In the genomic region with DNA sequence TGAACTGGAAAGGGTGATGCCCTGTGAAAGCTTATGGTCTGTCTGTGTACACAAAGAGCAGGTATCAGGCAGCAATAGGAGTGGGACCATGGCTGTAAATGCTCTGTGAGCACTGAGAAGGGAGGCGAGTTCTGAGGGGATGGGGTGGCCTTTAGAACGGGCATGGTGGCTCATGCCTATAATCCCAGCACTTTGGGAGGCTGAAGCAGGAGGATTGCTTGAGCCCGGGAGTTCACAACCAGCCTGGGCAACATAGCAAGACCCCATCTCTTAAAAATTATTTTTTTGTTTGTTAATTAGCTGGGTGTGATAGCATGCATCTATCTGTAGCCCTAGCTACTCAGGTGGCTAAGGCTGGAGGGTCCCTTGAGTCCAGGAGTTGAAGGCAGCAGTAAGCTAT, we compare ENCODE assay signal across 30 cellular contexts.
"Had no signal": no experiment of that assay in that cellular context is flagged by ENCODE, and none has a peak within 500 bp of the region (broad histone marks: within the 10 kb centered on the region; RNA-seq: fewer than 3 reads in every experiment).

No MANE protein-coding gene starts in this region.

- H3K27me3 Mint-ChIP-seq: activated CD4-positive, alpha-beta T cell treated with anti-CD3 and anti-CD28 coated beads, Interleukin-2, amount 10 ng/mL, durations not matched to agents 7 days and 5 days had no signal

- H3K4me3 ChIP-seq: adrenal gland, body of pancreas, breast epithelium, MG63, PC-9 had no signal

- FAIRE-seq: astrocyte, RCC 7860 had no signal

- H3K4me2 ChIP-seq: PC-9 had no signal

- H3K9me3 Mint-ChIP-seq: activated CD4-positive, alpha-beta T cell treated with anti-CD3 and anti-CD28 coated beads, Interleukin-2, amount 10 ng/mL, durations not matched to agents 7 days and 5 days; activated naive CD4-positive, alpha-beta T cell treated with anti-CD3 and anti-CD28 coated beads for 36 hours; activated naive CD4-positive, alpha-beta T cell treated with anti-CD3 and anti-CD28 coated beads, Interleukin-2, amount 50 U/mL, for 72 hours; activated T-cell treated with anti-CD3 and anti-CD28 coated beads, Interleukin-2, amount 50 U/mL, for 4 hours; activated T-helper 1 cell treated with anti-CD3 and anti-CD28 coated beads, Interleukin-12 subunit alpha, Interleukin-12 subunit beta, Interleukin-2, Interleukin-4 antibody, amounts not matched to agents 30 ng/mL and 10 ng/mL and 1 ng/mL, durations not matched to agents 14 hours and 24 hours and 36 hours had no signal

- ATAC-seq: activated naive CD4-positive, alpha-beta T cell treated with anti-CD3 and anti-CD28 coated beads, Interleukin-2, amount 50 U/mL, for 72 hours; activated T-cell treated with anti-CD3 and anti-CD28 coated beads, Interleukin-2, amount 50 U/mL, for 4 hours; body of pancreas had no signal

- H3K27me3 ChIP-seq: adrenal gland, body of pancreas, breast epithelium, MG63 had no signal

- H2AFZ ChIP-seq: PC-9 had no signal

- H3K4me3 Mint-ChIP-seq: activated CD4-positive, alpha-beta T cell treated with anti-CD3 and anti-CD28 coated beads, Interleukin-2, amount 10 ng/mL, durations not matched to agents 7 days and 5 days; activated naive CD4-positive, alpha-beta T cell treated with anti-CD3 and anti-CD28 coated beads for 36 hours; activated T-cell treated with anti-CD3 and anti-CD28 coated beads, Interleukin-2, amount 50 U/mL, for 4 hours; activated T-helper 1 cell treated with anti-CD3 and anti-CD28 coated beads, Interleukin-12 subunit alpha, Interleukin-12 subunit beta, Interleukin-2, Interleukin-4 antibody, amounts not matched to agents 30 ng/mL and 10 ng/mL and 1 ng/mL, durations not matched to agents 14 hours and 24 hours and 36 hours had no signal

- H3K27ac ChIP-seq: adrenal gland, body of pancreas, breast epithelium, PC-9 had no signal

- H3K36me3 ChIP-seq: breast epithelium had no signal

- H3K27ac Mint-ChIP-seq: activated CD4-positive, alpha-beta T cell treated with anti-CD3 and anti-CD28 coated beads, Interleukin-2, amount 10 ng/mL, durations not matched to agents 7 days and 5 days; activated naive CD4-positive, alpha-beta T cell treated with anti-CD3 and anti-CD28 coated beads for 36 hours had no signal

- H3K9me3 ChIP-seq: adrenal gland, body of pancreas, breast epithelium, MG63 had no signal

- DNase-seq: activated CD4-positive, alpha-beta T cell treated with anti-CD3 and anti-CD28 coated beads, Interleukin-2, amount 10 ng/mL, durations not matched to agents 7 days and 5 days; activated CD4-positive, alpha-beta T cell treated with anti-CD3 and anti-CD28 coated beads, Interleukin-2, amount 50 U/mL, for 48 hours; activated CD4-positive, CD25-positive, alpha-beta regulatory T cell; activated CD8-positive, alpha-beta memory T cell treated with anti-CD3 and anti-CD28 coated beads, Interleukin-2, amount 50 U/mL, for 4 hours; activated gamma-delta T cell treated with Interleukin-2 at 50 U/mL for 16 hours; activated naive CD4-positive, alpha-beta T cell treated with anti-CD3 and anti-CD28 coated beads for 36 hours; activated T-cell treated with anti-CD3 and anti-CD28 coated beads for 4 hours; activated T-cell treated with anti-CD3 and anti-CD28 coated beads, Interleukin-2, amount 50 U/mL, for 4 hours; adrenal gland; body of pancreas; MG63; NCI-H1092; NCI-H1436 treated with DMSO at 0.1 percent for 48 hours; NCI-H1694 treated with DMSO at 0.1 percent for 48 hours; NCI-H2029; NCI-H345; NCI-H526; NCI-H748 treated with DMSO at 0.1 percent for 48 hours; NK-92 treated with Interleukin-12 subunit alpha and Interleukin-12 subunit beta, amount 100 ng/mL, for 24 hours; PC-9; Right ventricle myocardium superior; SW 1271; T-helper 1 cell; T-helper 2 cell; T-helper 9 cell had no signal
